Comparison of ENCODE assay signal across 1 cellular context in the genomic region with DNA sequence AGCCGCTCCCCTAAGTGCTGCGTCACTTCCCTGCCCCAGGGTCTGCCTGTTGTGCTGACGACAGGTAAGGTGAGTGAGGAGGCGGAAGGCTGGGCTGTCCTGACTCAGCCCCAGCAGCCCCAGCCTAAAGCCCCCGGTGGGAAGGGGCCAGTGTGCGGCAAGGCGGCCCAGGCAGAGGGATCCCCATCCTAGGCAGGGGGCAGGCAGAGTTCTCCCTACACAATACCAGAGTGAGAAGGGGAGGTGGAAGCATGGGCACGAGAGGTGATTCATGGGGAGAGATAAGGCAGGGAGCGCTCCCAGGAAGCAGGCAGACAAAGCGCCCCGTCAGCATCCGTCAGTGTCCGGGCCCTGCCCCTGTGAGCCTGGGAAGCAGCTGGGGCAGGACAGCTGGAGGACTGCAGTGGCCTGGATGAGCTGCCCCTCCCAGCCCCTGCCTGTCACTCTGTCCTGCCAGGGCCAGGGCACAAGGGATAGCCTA.
TF ChIP-seq lines count a peak whose summit lies in the region.

No MANE protein-coding gene starts in this region.

TF ChIP-seq in K562, 482 proteins besides CTCF, POLR2A, EP300 and RAD21:
- TF ChIP-seq, protein P1, sequence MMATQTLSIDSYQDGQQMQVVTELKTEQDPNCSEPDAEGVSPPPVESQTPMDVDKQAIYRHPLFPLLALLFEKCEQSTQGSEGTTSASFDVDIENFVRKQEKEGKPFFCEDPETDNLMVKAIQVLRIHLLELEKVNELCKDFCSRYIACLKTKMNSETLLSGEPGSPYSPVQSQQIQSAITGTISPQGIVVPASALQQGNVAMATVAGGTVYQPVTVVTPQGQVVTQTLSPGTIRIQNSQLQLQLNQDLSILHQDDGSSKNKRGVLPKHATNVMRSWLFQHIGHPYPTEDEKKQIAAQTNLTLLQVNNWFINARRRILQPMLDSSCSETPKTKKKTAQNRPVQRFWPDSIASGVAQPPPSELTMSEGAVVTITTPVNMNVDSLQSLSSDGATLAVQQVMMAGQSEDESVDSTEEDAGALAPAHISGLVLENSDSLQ (IDR thresholded peaks at IDR 0.05) = peak; percentile 27; the same call in 1 of the 2 replicates
- TF ChIP-seq EHMT2 (IDR thresholded peaks at IDR 0.05) (no peak), MAFG (tag; conservative IDR thresholded peaks at IDR 0.05) (peak; percentile 74), NKRF (IDR thresholded peaks at IDR 0.05; ENCODE audit: borderline replicate concordance) (no peak), WHSC1 (IDR thresholded peaks at IDR 0.05; ENCODE audit: low read length) (no peak), MXI1 (IDR thresholded peaks at IDR 0.05; ENCODE audit: low read depth, low read length) (no peak), BRD4 (IDR thresholded peaks at IDR 0.05) (no peak), TAF9B (IDR thresholded peaks at IDR 0.05; ENCODE audit: partially characterized antibody) (peak; percentile 35), POLR2G (IDR thresholded peaks at IDR 0.05; ENCODE audit: low read depth, low read length) (peak; percentile 23; the same call in 1 of the 2 replicates), MAFF (IDR thresholded peaks at IDR 0.05; ENCODE audit: low read length) (no peak), ZNF24 (IDR thresholded peaks at IDR 0.05) (no peak), RUNX1 (IDR thresholded peaks at IDR 0.05; ENCODE audit: low read depth) (no peak), KLF13 (tag; IDR thresholded peaks at IDR 0.05; ENCODE audit: borderline replicate concordance, low read depth) (no peak), MEIS2 (IDR thresholded peaks at IDR 0.05; ENCODE audit: partially characterized antibody) (no peak), JUND (IDR thresholded peaks at IDR 0.05; ENCODE audit: borderline replicate concordance, low read depth, low read length) (peak; percentile 68; the same call in 1 of the 2 replicates), JUND (tag; IDR thresholded peaks at IDR 0.05; ENCODE audit: borderline replicate concordance, low read depth, low read length) (no peak), RBFOX2 (IDR thresholded peaks at IDR 0.05; ENCODE audit: low read depth, low read length) (peak; percentile 14; the same call in 1 of the 2 replicates), MAFK (IDR thresholded peaks at IDR 0.05; ENCODE audit: low read length) (peak; percentile 70), TEAD2 (tag; IDR thresholded peaks at IDR 0.05) (no peak), FOSL1 (tag; conservative IDR thresholded peaks at IDR 0.05) (peak; percentile 75), PML (IDR thresholded peaks at IDR 0.05; ENCODE audit: low read length) (no peak), ETV1 (tag; conservative IDR thresholded peaks at IDR 0.05; ENCODE audit: low read depth) (no peak), ZNF316 (IDR thresholded peaks at IDR 0.05) (peak; percentile 86), ZNF408 (CRISPR knock-in tag; IDR thresholded peaks at IDR 0.05; ENCODE audit: low read depth) (no peak), C11orf30 (IDR thresholded peaks at IDR 0.05; ENCODE audit: low read depth) (peak; percentile 80), BHLHE40 (IDR thresholded peaks at IDR 0.05; ENCODE audit: low read length) (peak; percentile 89), CTBP1 (IDR thresholded peaks at IDR 0.05; ENCODE audit: borderline replicate concordance) (0 out of 2 replicates have a peak, but pooled peaks have one; percentile 22)
- TF ChIP-seq, protein P2, sequence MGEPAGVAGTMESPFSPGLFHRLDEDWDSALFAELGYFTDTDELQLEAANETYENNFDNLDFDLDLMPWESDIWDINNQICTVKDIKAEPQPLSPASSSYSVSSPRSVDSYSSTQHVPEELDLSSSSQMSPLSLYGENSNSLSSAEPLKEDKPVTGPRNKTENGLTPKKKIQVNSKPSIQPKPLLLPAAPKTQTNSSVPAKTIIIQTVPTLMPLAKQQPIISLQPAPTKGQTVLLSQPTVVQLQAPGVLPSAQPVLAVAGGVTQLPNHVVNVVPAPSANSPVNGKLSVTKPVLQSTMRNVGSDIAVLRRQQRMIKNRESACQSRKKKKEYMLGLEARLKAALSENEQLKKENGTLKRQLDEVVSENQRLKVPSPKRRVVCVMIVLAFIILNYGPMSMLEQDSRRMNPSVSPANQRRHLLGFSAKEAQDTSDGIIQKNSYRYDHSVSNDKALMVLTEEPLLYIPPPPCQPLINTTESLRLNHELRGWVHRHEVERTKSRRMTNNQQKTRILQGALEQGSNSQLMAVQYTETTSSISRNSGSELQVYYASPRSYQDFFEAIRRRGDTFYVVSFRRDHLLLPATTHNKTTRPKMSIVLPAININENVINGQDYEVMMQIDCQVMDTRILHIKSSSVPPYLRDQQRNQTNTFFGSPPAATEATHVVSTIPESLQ (CRISPR knock-in tag; IDR thresholded peaks at IDR 0.05) = no peak
- TF ChIP-seq, protein P3, sequence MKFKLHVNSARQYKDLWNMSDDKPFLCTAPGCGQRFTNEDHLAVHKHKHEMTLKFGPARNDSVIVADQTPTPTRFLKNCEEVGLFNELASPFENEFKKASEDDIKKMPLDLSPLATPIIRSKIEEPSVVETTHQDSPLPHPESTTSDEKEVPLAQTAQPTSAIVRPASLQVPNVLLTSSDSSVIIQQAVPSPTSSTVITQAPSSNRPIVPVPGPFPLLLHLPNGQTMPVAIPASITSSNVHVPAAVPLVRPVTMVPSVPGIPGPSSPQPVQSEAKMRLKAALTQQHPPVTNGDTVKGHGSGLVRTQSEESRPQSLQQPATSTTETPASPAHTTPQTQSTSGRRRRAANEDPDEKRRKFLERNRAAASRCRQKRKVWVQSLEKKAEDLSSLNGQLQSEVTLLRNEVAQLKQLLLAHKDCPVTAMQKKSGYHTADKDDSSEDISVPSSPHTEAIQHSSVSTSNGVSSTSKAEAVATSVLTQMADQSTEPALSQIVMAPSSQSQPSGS (CRISPR knock-in tag; IDR thresholded peaks at IDR 0.05) = no peak
- TF ChIP-seq, protein P4, sequence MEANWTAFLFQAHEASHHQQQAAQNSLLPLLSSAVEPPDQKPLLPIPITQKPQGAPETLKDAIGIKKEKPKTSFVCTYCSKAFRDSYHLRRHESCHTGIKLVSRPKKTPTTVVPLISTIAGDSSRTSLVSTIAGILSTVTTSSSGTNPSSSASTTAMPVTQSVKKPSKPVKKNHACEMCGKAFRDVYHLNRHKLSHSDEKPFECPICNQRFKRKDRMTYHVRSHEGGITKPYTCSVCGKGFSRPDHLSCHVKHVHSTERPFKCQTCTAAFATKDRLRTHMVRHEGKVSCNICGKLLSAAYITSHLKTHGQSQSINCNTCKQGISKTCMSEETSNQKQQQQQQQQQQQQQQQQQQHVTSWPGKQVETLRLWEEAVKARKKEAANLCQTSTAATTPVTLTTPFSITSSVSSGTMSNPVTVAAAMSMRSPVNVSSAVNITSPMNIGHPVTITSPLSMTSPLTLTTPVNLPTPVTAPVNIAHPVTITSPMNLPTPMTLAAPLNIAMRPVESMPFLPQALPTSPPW (CRISPR knock-in tag; IDR thresholded peaks at IDR 0.05) = 0 out of 2 replicates have a peak, but pooled peaks have one; percentile 24
- TF ChIP-seq, protein P5, sequence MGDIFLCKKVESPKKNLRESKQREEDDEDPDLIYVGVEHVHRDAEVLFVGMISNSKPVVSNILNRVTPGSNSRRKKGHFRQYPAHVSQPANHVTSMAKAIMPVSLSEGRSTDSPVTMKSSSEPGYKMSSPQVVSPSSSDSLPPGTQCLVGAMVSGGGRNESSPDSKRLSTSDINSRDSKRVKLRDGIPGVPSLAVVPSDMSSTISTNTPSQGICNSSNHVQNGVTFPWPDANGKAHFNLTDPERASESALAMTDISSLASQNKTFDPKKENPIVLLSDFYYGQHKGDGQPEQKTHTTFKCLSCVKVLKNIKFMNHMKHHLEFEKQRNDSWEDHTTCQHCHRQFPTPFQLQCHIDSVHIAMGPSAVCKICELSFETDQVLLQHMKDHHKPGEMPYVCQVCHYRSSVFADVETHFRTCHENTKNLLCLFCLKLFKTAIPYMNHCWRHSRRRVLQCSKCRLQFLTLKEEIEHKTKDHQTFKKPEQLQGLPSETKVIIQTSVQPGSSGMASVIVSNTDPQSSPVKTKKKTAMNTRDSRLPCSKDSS (IDR thresholded peaks at IDR 0.05; ENCODE audit: low read depth, partially characterized antibody) = no peak
- TF ChIP-seq, protein P6, sequence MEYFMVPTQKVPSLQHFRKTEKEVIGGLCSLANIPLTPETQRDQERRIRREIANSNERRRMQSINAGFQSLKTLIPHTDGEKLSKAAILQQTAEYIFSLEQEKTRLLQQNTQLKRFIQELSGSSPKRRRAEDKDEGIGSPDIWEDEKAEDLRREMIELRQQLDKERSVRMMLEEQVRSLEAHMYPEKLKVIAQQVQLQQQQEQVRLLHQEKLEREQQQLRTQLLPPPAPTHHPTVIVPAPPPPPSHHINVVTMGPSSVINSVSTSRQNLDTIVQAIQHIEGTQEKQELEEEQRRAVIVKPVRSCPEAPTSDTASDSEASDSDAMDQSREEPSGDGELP (CRISPR knock-in tag; IDR thresholded peaks at IDR 0.05; ENCODE audit: borderline replicate concordance) = peak; percentile 71; the same call in 1 of the 2 replicates
